In genomic region chr10:114347191-114347739, GRCh38 we compare ENCODE assay signal across 20 cellular contexts. TPM values are rescaled to one million over a fixed set of nuclear protein-coding genes. Genes with fewer than 3 reads are reported as not detected.
DNase-seq lines count a peak whose midpoint lies in the region; ATAC-seq and TF ChIP-seq lines count a peak whose summit lies in the region.
"Had no signal": no experiment of that assay in that cellular context is flagged by ENCODE, and none has a peak within 500 bp of the region (broad histone marks: within the 10 kb centered on the region; RNA-seq: fewer than 3 reads in every experiment).

No MANE protein-coding gene starts in this region.

- 87 to 91% methylated on average over 5 of the region's 5 CpGs for WGBS in sigmoid colon, 2 donors

- H3K36me3 ChIP-seq in sigmoid colon (no peaks in the 10 kb centered on the region), BE2C (no peaks in the 10 kb centered on the region)
- H3K36me3 ChIP-seq: brain microvascular endothelial cell, SJSA1, upper lobe of right lung had no signal

- intact Hi-C loops in sigmoid colon (cut with DNase I), result loop anchor here (5.0 kb wide), 1 partner anchor 55 kb away; the partner anchor contains the start of gene AFAP1L2

- H3K27me3 ChIP-seq in sigmoid colon (no peaks in the 10 kb centered on the region), BE2C (no peaks in the 10 kb centered on the region)
- H3K27me3 ChIP-seq: brain microvascular endothelial cell, SJSA1, upper lobe of right lung had no signal

- H3K27ac ChIP-seq in sigmoid colon, result peak overlapping the region; percentile 32 to 55 (median 37)
- H3K27ac ChIP-seq: brain microvascular endothelial cell, SJSA1, upper lobe of right lung, VCaP had no signal

- TF ChIP-seq CTCF in GM12865 (IDR thresholded peaks at IDR 0.05; ENCODE audit: insufficient read depth, low read depth, low read length, missing control alignments) (no peak), choroid plexus epithelial cell (conservative IDR thresholded peaks at IDR 0.05; ENCODE audit: low read depth, low read length) (no peak), sigmoid colon (IDR thresholded peaks at IDR 0.05) (no peak), BE2C (IDR thresholded peaks at IDR 0.05; ENCODE audit: low read depth, low read length) (no peak)

- no peak for TF ChIP-seq EP300 in sigmoid colon (IDR thresholded peaks at IDR 0.05)

- no peak overlapping the region for H3K4me3 ChIP-seq in GM12865 (ENCODE audit: low read depth, low read length)
- H3K4me3 ChIP-seq in choroid plexus epithelial cell (ENCODE audit: low read depth, low read length), result no peak overlapping the region
- no peak overlapping the region for H3K4me3 ChIP-seq in sigmoid colon
- no peak overlapping the region for H3K4me3 ChIP-seq in BE2C (ENCODE audit: low read depth, low read length)
- H3K4me3 ChIP-seq: GM23338, SJSA1, upper lobe of right lung had no signal

- TF ChIP-seq POLR2A in sigmoid colon (IDR thresholded peaks at IDR 0.05), result no peak

- H3K4me1 ChIP-seq in sigmoid colon (peaks cover 0 to 56% (median 28%) of the 10 kb centered on the region in 4 donors), BE2C (no peaks in the 10 kb centered on the region)
- H3K4me1 ChIP-seq: upper lobe of right lung had no signal

- DNase-seq in GM12865 (ENCODE audit: low read depth) (peak; percentile 21), choroid plexus epithelial cell (ENCODE audit: low read depth) (peak; percentile 35), sigmoid colon (no peak), BE2C (no peak), NAMALWA (ENCODE audit: low spot score) (no peak), A172 (ENCODE audit: low spot score) (no peak)
- DNase-seq in stimulated activated CD4-positive, alpha-beta T cell treated with anti-CD3 and anti-CD28 coated beads, Interleukin-2, amount 100 ng/mL, for 24 hours, result no peak
- DNase-seq: activated CD4-positive, alpha-beta memory T cell treated with anti-CD3 and anti-CD28 coated beads for 36 hours; activated T-cell treated with anti-CD3 and anti-CD28 coated beads, Interleukin-2, amount 50 U/mL, for 48 hours; brain microvascular endothelial cell; Calu3; Karpas-422; NCI-H1417 treated with DMSO at 0.1 percent for 48 hours; NCI-H2171; T-helper 17 cell; upper lobe of right lung had no signal

- no peaks in the 10 kb centered on the region for H3K9me3 ChIP-seq in sigmoid colon
- no peaks in the 10 kb centered on the region for H3K9me3 ChIP-seq in BE2C
- H3K9me3 ChIP-seq: SJSA1, upper lobe of right lung had no signal

- peak; percentile 52 for ATAC-seq in HG02610 (IDR thresholded peaks at IDR 0.05; ENCODE audit: unreplicated experiment)
- ATAC-seq: GM23338, T-helper 17 cell, upper lobe of right lung had no signal

RNA-seq across cellular contexts. Expression of gene AFAP1L2, which starts 57.0 kb away (rescaled TPM):
- 10 to 100 TPM in 3 of 4 donors, 1 to 10 TPM in 1; 7.6 to 26.0 (median 19.1) TPM for total RNA-seq in sigmoid colon
- polyA plus RNA-seq in sigmoid colon, result 1 to 10 TPM; 2.5 to 7.9 (median 4.8) TPM
- 1.4 TPM for polyA plus RNA-seq in BE2C (2012; ENCODE audit: insufficient read depth, insufficient read length, low read depth)
- total RNA-seq in A172 (2014; rRNA removed; shearing (Covaris generic)), result 0.50 and 1.4 TPM in 2 replicates

Comparison
In these comparisons a context has a peak if more than half of its experiments do, and no peak if none do; other contexts are left out.
1. DNase-seq: peak in GM12865 (single experiment) and choroid plexus epithelial cell (single experiment); none in sigmoid colon (single experiment), stimulated activated CD4-positive, alpha-beta T cell treated with anti-CD3 and anti-CD28 coated beads, Interleukin-2, amount 100 ng/mL, for 24 hours (0 of 2), BE2C (single experiment), NAMALWA (single experiment) and A172 (single experiment).